In the genomic region with DNA sequence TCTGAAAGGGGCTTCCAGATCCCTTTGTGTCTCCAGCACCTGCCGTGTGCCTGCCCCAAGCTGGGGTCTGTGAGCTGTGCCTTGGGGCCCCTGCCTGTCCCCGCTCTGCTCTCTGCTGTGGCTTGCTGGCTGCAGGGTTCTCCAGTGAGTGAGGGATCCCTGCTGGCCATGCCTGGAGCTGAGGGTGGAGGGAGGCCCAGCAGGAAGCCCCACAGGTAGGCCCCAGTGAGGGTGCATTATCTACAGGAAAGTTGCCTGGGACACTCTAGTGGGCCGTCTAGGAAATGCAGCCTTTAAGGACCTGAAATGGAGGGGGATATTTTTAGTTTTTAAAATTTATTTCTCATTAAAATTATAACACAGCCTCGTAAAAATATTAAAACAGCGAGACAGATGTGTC, we compare ENCODE assay signal across 1 cellular context.
TF ChIP-seq lines count a peak whose summit lies in the region.

No MANE protein-coding gene starts in this region.

TF ChIP-seq in SK-N-SH, 30 proteins besides CTCF, POLR2A, EP300 and RAD21 (continued from another document):
- TF ChIP-seq, protein P1, sequence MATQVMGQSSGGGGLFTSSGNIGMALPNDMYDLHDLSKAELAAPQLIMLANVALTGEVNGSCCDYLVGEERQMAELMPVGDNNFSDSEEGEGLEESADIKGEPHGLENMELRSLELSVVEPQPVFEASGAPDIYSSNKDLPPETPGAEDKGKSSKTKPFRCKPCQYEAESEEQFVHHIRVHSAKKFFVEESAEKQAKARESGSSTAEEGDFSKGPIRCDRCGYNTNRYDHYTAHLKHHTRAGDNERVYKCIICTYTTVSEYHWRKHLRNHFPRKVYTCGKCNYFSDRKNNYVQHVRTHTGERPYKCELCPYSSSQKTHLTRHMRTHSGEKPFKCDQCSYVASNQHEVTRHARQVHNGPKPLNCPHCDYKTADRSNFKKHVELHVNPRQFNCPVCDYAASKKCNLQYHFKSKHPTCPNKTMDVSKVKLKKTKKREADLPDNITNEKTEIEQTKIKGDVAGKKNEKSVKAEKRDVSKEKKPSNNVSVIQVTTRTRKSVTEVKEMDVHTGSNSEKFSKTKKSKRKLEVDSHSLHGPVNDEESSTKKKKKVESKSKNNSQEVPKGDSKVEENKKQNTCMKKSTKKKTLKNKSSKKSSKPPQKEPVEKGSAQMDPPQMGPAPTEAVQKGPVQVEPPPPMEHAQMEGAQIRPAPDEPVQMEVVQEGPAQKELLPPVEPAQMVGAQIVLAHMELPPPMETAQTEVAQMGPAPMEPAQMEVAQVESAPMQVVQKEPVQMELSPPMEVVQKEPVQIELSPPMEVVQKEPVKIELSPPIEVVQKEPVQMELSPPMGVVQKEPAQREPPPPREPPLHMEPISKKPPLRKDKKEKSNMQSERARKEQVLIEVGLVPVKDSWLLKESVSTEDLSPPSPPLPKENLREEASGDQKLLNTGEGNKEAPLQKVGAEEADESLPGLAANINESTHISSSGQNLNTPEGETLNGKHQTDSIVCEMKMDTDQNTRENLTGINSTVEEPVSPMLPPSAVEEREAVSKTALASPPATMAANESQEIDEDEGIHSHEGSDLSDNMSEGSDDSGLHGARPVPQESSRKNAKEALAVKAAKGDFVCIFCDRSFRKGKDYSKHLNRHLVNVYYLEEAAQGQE (IDR thresholded peaks at IDR 0.05; ENCODE audit: low read depth, low read length): no peak
- no peak for TF ChIP-seq RCOR1 (IDR thresholded peaks at IDR 0.05; ENCODE audit: low read length)
TF ChIP-seq in SK-N-SH: peak in this region for 0.
